9 cellular contexts compared by ENCODE assay signal in the genomic region with DNA sequence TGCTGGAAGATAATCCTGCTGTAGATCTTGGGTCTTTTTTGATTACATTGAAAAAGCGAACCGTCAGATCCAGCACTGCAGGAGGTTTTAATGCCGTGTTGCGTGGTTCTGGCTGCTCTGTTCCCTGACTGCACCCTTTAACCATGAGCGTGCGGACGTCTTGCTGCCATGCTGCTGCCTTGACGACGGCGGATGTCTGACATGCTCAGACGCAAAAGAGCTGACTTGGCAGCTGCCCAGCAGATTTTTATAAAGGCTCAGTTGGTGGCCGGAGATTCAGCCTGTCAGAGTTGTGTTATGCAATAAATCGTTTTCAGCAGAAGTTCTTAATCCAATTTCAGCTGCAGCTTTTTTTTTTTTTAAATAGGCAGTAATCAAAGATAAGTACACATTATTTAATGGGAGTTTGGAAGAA.
DNase-seq lines count a peak whose midpoint lies in the region; ATAC-seq, FAIRE-seq and TF ChIP-seq lines count a peak whose summit lies in the region.
"Had no signal": no experiment of that assay in that cellular context is flagged by ENCODE, and none has a peak within 500 bp of the region (broad histone marks: within the 10 kb centered on the region; RNA-seq: fewer than 3 reads in every experiment).

No MANE protein-coding gene starts in this region.

- no peak for FAIRE-seq in HTR-8/SVneo (lab: Jason Lieb, UNC)
- FAIRE-seq: endometrium had no signal

- no peak overlapping the region for H3K27ac ChIP-seq in parathyroid adenoma

- ATAC-seq in HG02678 (IDR thresholded peaks at IDR 0.05; ENCODE audit: unreplicated experiment) (no peak), HG02588 (IDR thresholded peaks at IDR 0.05; ENCODE audit: unreplicated experiment) (no peak)

- H3K4me1 Mint-ChIP-seq in activated naive CD8-positive, alpha-beta T cell treated with anti-CD3 and anti-CD28 coated beads for 36 hours, result peaks cover 29% of the 10 kb centered on the region

- no peaks in the 10 kb centered on the region for H3K9me3 ChIP-seq in parathyroid adenoma (ENCODE audit: control insufficient read depth, low read length)

- DNase-seq in AG20443 (ENCODE audit: low spot score) (peak; percentile 91), HTR-8/SVneo (ENCODE audit: insufficient read length, low spot score) (peak; percentile 53), head of caudate nucleus (peak; percentile 46 to 91 (median 75))
- DNase-seq in activated naive CD8-positive, alpha-beta T cell treated with anti-CD3 and anti-CD28 coated beads for 36 hours, result peak; percentile 61

- peak overlapping the region; percentile 58 for H3K27ac Mint-ChIP-seq in activated naive CD8-positive, alpha-beta T cell treated with anti-CD3 and anti-CD28 coated beads for 36 hours

- H3K79me2 ChIP-seq in parathyroid adenoma, result peaks cover 4% of the 10 kb centered on the region

- H3K4me3 Mint-ChIP-seq in activated naive CD8-positive, alpha-beta T cell treated with anti-CD3 and anti-CD28 coated beads for 36 hours, result peak overlapping the region; percentile 52

- peaks cover 28% of the 10 kb centered on the region for H3K36me3 Mint-ChIP-seq in activated naive CD8-positive, alpha-beta T cell treated with anti-CD3 and anti-CD28 coated beads for 36 hours

- no peaks in the 10 kb centered on the region for H3K27me3 ChIP-seq in parathyroid adenoma (ENCODE audit: control insufficient read depth, insufficient read depth, low read length)

- no peak for TF ChIP-seq CTCF in parathyroid adenoma (IDR thresholded peaks at IDR 0.05)

- no peaks in the 10 kb centered on the region for H3K27me3 Mint-ChIP-seq in activated naive CD8-positive, alpha-beta T cell treated with anti-CD3 and anti-CD28 coated beads for 36 hours

- H3K4me1 ChIP-seq in parathyroid adenoma, result peaks cover 31% of the 10 kb centered on the region

- intact Hi-C loops in head of caudate nucleus (cut with DNase I), result no loop called here

- H3K9ac ChIP-seq in parathyroid adenoma, result no peak overlapping the region

- peak overlapping the region; percentile 19 for H2AFZ ChIP-seq in parathyroid adenoma

- peak overlapping the region; percentile 39 for H3K4me2 ChIP-seq in parathyroid adenoma (ENCODE audit: low read length)

- H3K9me3 Mint-ChIP-seq in activated naive CD8-positive, alpha-beta T cell treated with anti-CD3 and anti-CD28 coated beads for 36 hours, result no peaks in the 10 kb centered on the region

- H3K36me3 ChIP-seq in parathyroid adenoma (ENCODE audit: control insufficient read depth, insufficient read depth, low read length), result no peaks in the 10 kb centered on the region

- H3K4me3 ChIP-seq in parathyroid adenoma (ENCODE audit: low read depth, low read length), result no peak overlapping the region

TF ChIP-seq in PFSK-1, 5 proteins besides CTCF, POLR2A, EP300 and RAD21:
- TF ChIP-seq POLR2AphosphoS5 (IDR thresholded peaks at IDR 0.05; ENCODE audit: low read depth, low read length), result no peak
- no peak for TF ChIP-seq FOXP2 (optimal IDR thresholded peaks at IDR 0.05; ENCODE audit: borderline replicate concordance, extremely low read depth, extremely low read length, insufficient read depth)
- TF ChIP-seq TAF1 (IDR thresholded peaks at IDR 0.05; ENCODE audit: borderline replicate concordance, insufficient read depth, low read length), result 0 out of 2 replicates have a peak, but pooled peaks have one; percentile 22
- peak; percentile 32; the same call in 1 of the 2 replicates for TF ChIP-seq SIN3A (IDR thresholded peaks at IDR 0.05; ENCODE audit: borderline replicate concordance, insufficient read depth, low read length)
- TF ChIP-seq, protein P1, sequence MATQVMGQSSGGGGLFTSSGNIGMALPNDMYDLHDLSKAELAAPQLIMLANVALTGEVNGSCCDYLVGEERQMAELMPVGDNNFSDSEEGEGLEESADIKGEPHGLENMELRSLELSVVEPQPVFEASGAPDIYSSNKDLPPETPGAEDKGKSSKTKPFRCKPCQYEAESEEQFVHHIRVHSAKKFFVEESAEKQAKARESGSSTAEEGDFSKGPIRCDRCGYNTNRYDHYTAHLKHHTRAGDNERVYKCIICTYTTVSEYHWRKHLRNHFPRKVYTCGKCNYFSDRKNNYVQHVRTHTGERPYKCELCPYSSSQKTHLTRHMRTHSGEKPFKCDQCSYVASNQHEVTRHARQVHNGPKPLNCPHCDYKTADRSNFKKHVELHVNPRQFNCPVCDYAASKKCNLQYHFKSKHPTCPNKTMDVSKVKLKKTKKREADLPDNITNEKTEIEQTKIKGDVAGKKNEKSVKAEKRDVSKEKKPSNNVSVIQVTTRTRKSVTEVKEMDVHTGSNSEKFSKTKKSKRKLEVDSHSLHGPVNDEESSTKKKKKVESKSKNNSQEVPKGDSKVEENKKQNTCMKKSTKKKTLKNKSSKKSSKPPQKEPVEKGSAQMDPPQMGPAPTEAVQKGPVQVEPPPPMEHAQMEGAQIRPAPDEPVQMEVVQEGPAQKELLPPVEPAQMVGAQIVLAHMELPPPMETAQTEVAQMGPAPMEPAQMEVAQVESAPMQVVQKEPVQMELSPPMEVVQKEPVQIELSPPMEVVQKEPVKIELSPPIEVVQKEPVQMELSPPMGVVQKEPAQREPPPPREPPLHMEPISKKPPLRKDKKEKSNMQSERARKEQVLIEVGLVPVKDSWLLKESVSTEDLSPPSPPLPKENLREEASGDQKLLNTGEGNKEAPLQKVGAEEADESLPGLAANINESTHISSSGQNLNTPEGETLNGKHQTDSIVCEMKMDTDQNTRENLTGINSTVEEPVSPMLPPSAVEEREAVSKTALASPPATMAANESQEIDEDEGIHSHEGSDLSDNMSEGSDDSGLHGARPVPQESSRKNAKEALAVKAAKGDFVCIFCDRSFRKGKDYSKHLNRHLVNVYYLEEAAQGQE (IDR thresholded peaks at IDR 0.05; ENCODE audit: insufficient read depth in 1 of 2, low read depth in 2 of 2, low read length in 2 of 2), result peak in 1 of 2 experiments; percentile 50; a peak in 1 of 4 replicates
